Comparison of ENCODE assay signal across 12 cellular contexts in the genomic region with DNA sequence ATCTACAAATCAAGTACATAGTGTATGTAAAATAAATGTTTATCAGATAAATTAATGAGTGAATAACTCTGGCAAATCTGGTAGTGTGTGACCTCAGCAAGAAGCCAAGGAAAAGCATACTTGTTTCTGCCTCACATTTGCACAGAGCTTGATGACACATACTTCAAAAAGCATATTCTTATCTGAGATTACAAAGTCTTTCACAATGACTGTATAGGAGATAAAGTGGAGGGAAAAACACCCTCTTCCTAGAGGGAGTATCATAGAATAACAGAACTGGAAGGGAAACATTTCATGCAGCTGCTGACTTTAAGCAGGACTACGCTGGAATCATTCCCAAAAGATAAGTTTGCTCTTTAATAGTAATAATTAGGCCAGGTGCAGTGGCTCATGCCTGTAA. TPM values are rescaled to one million over a fixed set of nuclear protein-coding genes. Genes with fewer than 3 reads are reported as not detected.
DNase-seq lines count a peak whose midpoint lies in the region; ATAC-seq, FAIRE-seq and TF ChIP-seq lines count a peak whose summit lies in the region.
"Had no signal": no experiment of that assay in that cellular context is flagged by ENCODE, and none has a peak within 500 bp of the region (broad histone marks: within the 10 kb centered on the region; RNA-seq: fewer than 3 reads in every experiment).

No MANE protein-coding gene starts in this region.

- peak; percentile 38 for ATAC-seq in HG03432 (IDR thresholded peaks at IDR 0.05; ENCODE audit: unreplicated experiment)
- 0 out of 3 replicates have a peak, but pooled peaks have one; percentile 44 for ATAC-seq in K562
- peak; percentile 56 for ATAC-seq in left lung
- ATAC-seq in HG03521 (IDR thresholded peaks at IDR 0.05; ENCODE audit: unreplicated experiment): no peak
- ATAC-seq: CD8-positive, alpha-beta T cell; HCT116; sciatic nerve had no signal

- no TSS peak for BruUV-seq in K562 (replicated peaks; lab: Mats Ljungman, UMichigan)

- H3K9ac ChIP-seq in K562 (ENCODE audit: insufficient read depth in 1 of 2, low read depth in 2 of 2, low read length in 2 of 2): no peak overlapping the region

- H3K36me3 ChIP-seq in K562 (ENCODE audit: control insufficient read depth, insufficient read depth, low read length): no peaks in the 10 kb centered on the region
- H3K36me3 ChIP-seq in left lung: no peaks in the 10 kb centered on the region
- H3K36me3 ChIP-seq: upper lobe of left lung had no signal

- intact Hi-C loops in K562 (cut with micrococcal nuclease) (no loop called here), left lung (cut with DNase I) (no loop called here)

- no peaks in the 10 kb centered on the region for H3K9me3 ChIP-seq in K562 (replicated peaks; ENCODE audit: control insufficient read depth, insufficient read depth, low read depth, low read length)
- H3K9me3 ChIP-seq in left lung: no peaks in the 10 kb centered on the region
- H3K9me3 ChIP-seq: upper lobe of left lung had no signal

- TF ChIP-seq POLR2A in K562 (conservative IDR thresholded peaks at IDR 0.05): no peak

- H3K27ac ChIP-seq in K562 (ENCODE audit: extremely low read depth, low read depth, low read length) (no peak overlapping the region), left lung (no peak overlapping the region), substantia nigra (ENCODE audit: low read depth, low read length, poor library complexity, severe bottlenecking) (no peak overlapping the region)
- H3K27ac ChIP-seq: upper lobe of left lung had no signal

- no peaks in the 10 kb centered on the region for H3K27me3 ChIP-seq in K562 (ENCODE audit: control insufficient read depth in 2 of 2, insufficient read depth in 2 of 2, low read length in 2 of 2)
- no peaks in the 10 kb centered on the region for H3K27me3 ChIP-seq in left lung
- H3K27me3 ChIP-seq: upper lobe of left lung had no signal

- FAIRE-seq in K562 (lab: Jason Lieb, UNC): no peak

- no peaks in the 10 kb centered on the region for H3K4me1 ChIP-seq in K562 (replicated peaks in 1 of 2; ENCODE audit: control insufficient read depth in 2 of 2, insufficient read depth in 2 of 2, low read length in 2 of 2)
- H3K4me1 ChIP-seq in left lung: no peaks in the 10 kb centered on the region
- H3K4me1 ChIP-seq: upper lobe of left lung had no signal

- H3K4me3 ChIP-seq in K562 (no peak overlapping the region), left lung (no peak overlapping the region)
- H3K4me3 ChIP-seq: upper lobe of left lung had no signal

- WGBS in K562 (ENCODE audit: insufficient coverage, low coverage, missing lambda C conversion rate): 7% methylated on average over 1 of the region's 1 CpG

- TF ChIP-seq EP300 in K562 (IDR thresholded peaks at IDR 0.05; ENCODE audit: low read length): no peak; the same call in 1 of the 2 replicates

- POLR2A ChIA-PET in K562 (lab: Yijun Ruan, JAX): no interaction called here

- no peaks in the 10 kb centered on the region for H3K9me1 ChIP-seq in K562 (ENCODE audit: control insufficient read depth, insufficient read depth, low read length)

- H4K20me1 ChIP-seq in K562 (replicated peaks; ENCODE audit: control insufficient read depth, insufficient read depth, low read length): no peaks in the 10 kb centered on the region

- in situ Hi-C loops in K562 (cut with MboI): no loop called here

- H3K79me2 ChIP-seq in K562 (ENCODE audit: control insufficient read depth, insufficient read depth, low read length): no peaks in the 10 kb centered on the region

- DNase-seq in AG08396 (ENCODE audit: low spot score): peak; percentile 35
- DNase-seq in K562 (ENCODE audit: extremely low read depth in 1 of 4, low spot score in 3 of 4): peak in 1 of 4 experiments; percentile 9
- no peak for DNase-seq in left lung
- DNase-seq in COLO829 (ENCODE audit: low spot score): no peak
- no peak for DNase-seq in substantia nigra (lab: John Stamatoyannopoulos, UW)
- no peak for DNase-seq in activated CD8-positive, alpha-beta memory T cell treated with anti-CD3 and anti-CD28 coated beads for 24 hours
- DNase-seq: CD8-positive, alpha-beta T cell; upper lobe of left lung had no signal

- no peak overlapping the region for H2AFZ ChIP-seq in K562 (ENCODE audit: low read depth, low read length)

- no peak overlapping the region for H3K4me2 ChIP-seq in K562 (ENCODE audit: insufficient read depth, low read length)

- CTCF ChIA-PET in K562 (lab: Yijun Ruan, JAX; ENCODE audit: low intra/inter-chr PET ratio): no interaction called here

- TF ChIP-seq CTCF in K562 (IDR thresholded peaks at IDR 0.05 in 2 of 3, conservative IDR thresholded peaks at IDR 0.05 in 1 of 3; ENCODE audit: insufficient read depth in 2 of 3, low read depth in 1 of 3, low read length in 3 of 3) (no peak), left lung (IDR thresholded peaks at IDR 0.05) (no peak)

- TF ChIP-seq RAD21 in K562 (CRISPR knock-in tag; conservative IDR thresholded peaks at IDR 0.05 in 1 of 2, IDR thresholded peaks at IDR 0.05 in 1 of 2): no peak

TF ChIP-seq in K562, 482 proteins besides CTCF, POLR2A, EP300 and RAD21 (continues in another document):
- TF ChIP-seq, protein P1, sequence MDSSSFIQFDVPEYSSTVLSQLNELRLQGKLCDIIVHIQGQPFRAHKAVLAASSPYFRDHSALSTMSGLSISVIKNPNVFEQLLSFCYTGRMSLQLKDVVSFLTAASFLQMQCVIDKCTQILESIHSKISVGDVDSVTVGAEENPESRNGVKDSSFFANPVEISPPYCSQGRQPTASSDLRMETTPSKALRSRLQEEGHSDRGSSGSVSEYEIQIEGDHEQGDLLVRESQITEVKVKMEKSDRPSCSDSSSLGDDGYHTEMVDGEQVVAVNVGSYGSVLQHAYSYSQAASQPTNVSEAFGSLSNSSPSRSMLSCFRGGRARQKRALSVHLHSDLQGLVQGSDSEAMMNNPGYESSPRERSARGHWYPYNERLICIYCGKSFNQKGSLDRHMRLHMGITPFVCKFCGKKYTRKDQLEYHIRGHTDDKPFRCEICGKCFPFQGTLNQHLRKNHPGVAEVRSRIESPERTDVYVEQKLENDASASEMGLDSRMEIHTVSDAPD (CRISPR knock-in tag; IDR thresholded peaks at IDR 0.05): no peak
- no peak for TF ChIP-seq POLR2H (tag; IDR thresholded peaks at IDR 0.05; ENCODE audit: low read depth)
- TF ChIP-seq RBM34 (IDR thresholded peaks at IDR 0.05; ENCODE audit: borderline replicate concordance, insufficient read depth, low read length): no peak
- peak; percentile 65; the same call in 1 of the 2 replicates for TF ChIP-seq JUND (IDR thresholded peaks at IDR 0.05; ENCODE audit: borderline replicate concordance, low read depth, low read length)
- TF ChIP-seq JUND (tag; IDR thresholded peaks at IDR 0.05; ENCODE audit: borderline replicate concordance, low read depth, low read length): peak; percentile 36; the same call in 1 of the 3 replicates
- no peak for TF ChIP-seq ZNF436 (CRISPR knock-in tag; IDR thresholded peaks at IDR 0.05)
- peak; percentile 83 for TF ChIP-seq FOSL1 (tag; conservative IDR thresholded peaks at IDR 0.05)
- TF ChIP-seq PHF21A (IDR thresholded peaks at IDR 0.05; ENCODE audit: borderline replicate concordance, low read depth): no peak
- no peak for TF ChIP-seq ZSCAN32 (CRISPR knock-in tag; IDR thresholded peaks at IDR 0.05)
- no peak for TF ChIP-seq GABPB1 (CRISPR knock-in tag; IDR thresholded peaks at IDR 0.05)
- TF ChIP-seq DPF2 (IDR thresholded peaks at IDR 0.05): peak; percentile 61
- no peak for TF ChIP-seq DDX20 (tag; IDR thresholded peaks at IDR 0.05; ENCODE audit: low read depth)
- TF ChIP-seq ZNF23 (CRISPR knock-in tag; IDR thresholded peaks at IDR 0.05): no peak

RNA-seq across cellular contexts. Expression of gene AKAP7, which starts 28.1 kb away (rescaled TPM):
- 0.53 and 2.4 TPM in 2 replicates for total RNA-seq in K562 (2011; cell fraction: chromatin; rRNA removed; ENCODE audit: low replicate concordance)
- 0.33 and 1.1 TPM in 2 replicates for total RNA-seq in K562 (2011; cell fraction: nucleolus; rRNA removed)
- total RNA-seq in K562 (2011; cell fraction: nucleoplasm; rRNA removed): 1.4 and 2.0 TPM in 2 replicates
- 0.82 and 1.6 TPM in 2 replicates for total RNA-seq in K562 (2014; rRNA removed)
- total RNA-seq in K562 (2014; rRNA removed; fragmentation: Illumina TruSeq; extraction: Trizol): 2.0 and 2.5 TPM in 2 replicates
- total RNA-seq in K562 (2015; rRNA removed; fragmentation: Illumina TruSeq; extraction: Trizol): 1.6 and 1.9 TPM in 2 replicates
- 1.2 and 1.6 TPM in 2 replicates for total RNA-seq in K562 (2021)
- polyA plus RNA-seq in K562 (2011; rRNA removed): 0.57 and 1.2 TPM in 2 replicates
- polyA plus RNA-seq in K562 (2011; cell fraction: cytosol; rRNA removed): 0.07 and 0.16 TPM in 2 replicates
- polyA plus RNA-seq in K562 (2011; cell fraction: nucleus; rRNA removed): 0.20 and 0.28 TPM in 2 replicates
- 1.4 and 2.6 TPM in 2 replicates for polyA plus RNA-seq in K562 (2012)
- 1.7 and 2.6 TPM in 2 replicates for polyA plus RNA-seq in K562 (2014; fragmentation: Illumina TruSeq; extraction: Trizol)
- 1 to 10 TPM; 1.2 to 1.4 TPM for polyA plus RNA-seq in K562 (2014; fragmentation: Nextera tagmentation; extraction: Ambion mirVana)
- 1.3 and 1.7 TPM in 2 replicates for polyA plus RNA-seq in K562 (2014; rRNA removed)
- 0.46 and 1.2 TPM in 2 replicates for polyA minus RNA-seq in K562 (2011; rRNA and poly(A)+ RNA removed)
- polyA minus RNA-seq in K562 (2011; cell fraction: cytosol; rRNA and poly(A)+ RNA removed): 0.64 TPM in 1 of 2 replicates, not detected in the other
- 0.13 and 0.78 TPM in 2 replicates for polyA minus RNA-seq in K562 (2011; cell fraction: nucleus; rRNA and poly(A)+ RNA removed)
- 10 to 100 TPM in 1 of 2 donors, 1 to 10 TPM in 1; 9.3 to 12.1 TPM for total RNA-seq in left lung

RNA-seq across cellular contexts. Expression of gene EPB41L2, which starts 44.1 kb away (rescaled TPM):
- 25.7 and 90.9 TPM in 2 replicates for total RNA-seq in K562 (2011; cell fraction: chromatin; rRNA removed; ENCODE audit: low replicate concordance)
- total RNA-seq in K562 (2011; cell fraction: nucleolus; rRNA removed): 7.8 and 13.9 TPM in 2 replicates
- 39.1 and 61.2 TPM in 2 replicates for total RNA-seq in K562 (2011; cell fraction: nucleoplasm; rRNA removed)
- total RNA-seq in K562 (2014; rRNA removed) (23.9 and 25.8 TPM in 2 replicates), K562 (2014; rRNA removed; fragmentation: Illumina TruSeq; extraction: Trizol) (26.5 and 35.5 TPM in 2 replicates), K562 (2015; rRNA removed; fragmentation: Illumina TruSeq; extraction: Trizol) (18.3 and 23.5 TPM in 2 replicates), K562 (2021) (31.1 and 32.6 TPM in 2 replicates), left lung (10 to 100 TPM; 91.3 to 97.1 TPM)
- polyA plus RNA-seq in K562 (2011; rRNA removed) (20.5 and 20.9 TPM in 2 replicates), K562 (2014; fragmentation: Illumina TruSeq; extraction: Trizol) (53.6 and 54.5 TPM in 2 replicates), K562 (2014; fragmentation: Nextera tagmentation; extraction: Ambion mirVana) (10 to 100 TPM in 1 of 2 experiments, 1 to 10 TPM in 1; 5.1 to 12.2 TPM), K562 (2014; rRNA removed) (22.7 and 25.0 TPM in 2 replicates)
- 10.6 and 21.0 TPM in 2 replicates for polyA plus RNA-seq in K562 (2011; cell fraction: cytosol; rRNA removed)
- polyA plus RNA-seq in K562 (2011; cell fraction: nucleus; rRNA removed): 25.7 and 33.2 TPM in 2 replicates
- 24.5 and 40.7 TPM in 2 replicates for polyA plus RNA-seq in K562 (2012)
- polyA minus RNA-seq in K562 (2011; rRNA and poly(A)+ RNA removed): 34.2 and 38.4 TPM in 2 replicates
- polyA minus RNA-seq in K562 (2011; cell fraction: cytosol; rRNA and poly(A)+ RNA removed): 15.0 and 19.6 TPM in 2 replicates
- 22.5 and 41.9 TPM in 2 replicates for polyA minus RNA-seq in K562 (2011; cell fraction: nucleus; rRNA and poly(A)+ RNA removed)
